In genomic region chr6:55023231-55023630, GRCh38 we compare ENCODE assay signal across 26 cellular contexts.
A peak's percentile ranks its signal among the peaks of the same experiment; 100 is the strongest.
DNase-seq lines count a peak whose midpoint lies in the region; ATAC-seq, FAIRE-seq and TF ChIP-seq lines count a peak whose summit lies in the region.
"Had no signal": no experiment of that assay in that cellular context is flagged by ENCODE, and none has a peak within 500 bp of the region (broad histone marks: within the 10 kb centered on the region; RNA-seq: fewer than 3 reads in every experiment).

No MANE protein-coding gene starts in this region.

- no peak overlapping the region for H3K27ac ChIP-seq in foreskin keratinocyte
- H3K27ac ChIP-seq: C4-2B, esophagus muscularis mucosa, gastroesophageal sphincter, vagina had no signal

- no peak for FAIRE-seq in D721Med (lab: Jason Lieb, UNC)
- FAIRE-seq: G401.6, GM19239 had no signal

- H3K36me3 Mint-ChIP-seq in immature natural killer cell, result peaks cover 0 to 11% (median 5%) of the 10 kb centered on the region in 3 donors
- H3K36me3 Mint-ChIP-seq: activated naive CD8-positive, alpha-beta T cell treated with anti-CD3 and anti-CD28 coated beads, Interleukin-2, amount 10 ng/mL, durations not matched to agents 7 days and 5 days had no signal

- peaks cover 0 to 4% (median 0%) of the 10 kb centered on the region in 3 donors for H3K27me3 Mint-ChIP-seq in immature natural killer cell (ENCODE audit: low read depth in 3 of 3)
- H3K27me3 Mint-ChIP-seq: activated CD4-positive, alpha-beta T cell treated with anti-CD3 and anti-CD28 coated beads, Interleukin-2, amount 10 ng/mL, durations not matched to agents 7 days and 5 days; activated naive CD8-positive, alpha-beta T cell treated with anti-CD3 and anti-CD28 coated beads, Interleukin-2, amount 10 ng/mL, durations not matched to agents 7 days and 5 days; effector memory CD8-positive, alpha-beta T cell had no signal

- TF ChIP-seq CTCF in D721Med (IDR thresholded peaks at IDR 0.05; ENCODE audit: insufficient read depth, missing control alignments), result no peak
- TF ChIP-seq CTCF in foreskin keratinocyte (conservative IDR thresholded peaks at IDR 0.05), result no peak

- H3K4me1 Mint-ChIP-seq in immature natural killer cell, result peaks cover 47 to 73% of the 10 kb centered on the region in 2 donors
- H3K4me1 Mint-ChIP-seq: GM23338 had no signal

- peak; percentile 78 for ATAC-seq in GM18868 (IDR thresholded peaks at IDR 0.05; ENCODE audit: unreplicated experiment)
- ATAC-seq in HG03354 (IDR thresholded peaks at IDR 0.05; ENCODE audit: poor library complexity, severe bottlenecking, unreplicated experiment), result peak; percentile 72
- ATAC-seq in foreskin keratinocyte, result no peak
- ATAC-seq in HG03457 (IDR thresholded peaks at IDR 0.05; ENCODE audit: unreplicated experiment), result no peak
- ATAC-seq: effector memory CD8-positive, alpha-beta T cell; gastroesophageal sphincter; GM23338; Right ventricle myocardium inferior had no signal

- no peaks in the 10 kb centered on the region for H3K4me1 ChIP-seq in foreskin keratinocyte
- H3K4me1 ChIP-seq: esophagus muscularis mucosa, gastroesophageal sphincter, vagina had no signal

- peak overlapping the region; percentile 25 to 61 (median 36) for H3K4me3 Mint-ChIP-seq in immature natural killer cell
- H3K4me3 Mint-ChIP-seq: activated CD4-positive, alpha-beta T cell treated with anti-CD3 and anti-CD28 coated beads, Interleukin-2, amount 10 ng/mL, durations not matched to agents 7 days and 5 days; activated naive CD8-positive, alpha-beta T cell treated with anti-CD3 and anti-CD28 coated beads, Interleukin-2, amount 10 ng/mL, durations not matched to agents 7 days and 5 days; effector memory CD8-positive, alpha-beta T cell; GM23338 had no signal

- no peaks in the 10 kb centered on the region for H3K27me3 ChIP-seq in foreskin keratinocyte
- H3K27me3 ChIP-seq: esophagus muscularis mucosa, gastroesophageal sphincter, vagina had no signal

- DNase-seq in NCI-H226 (peak; percentile 26), immature natural killer cell (peak; percentile 68 to 75 (median 75)), D721Med (ENCODE audit: insufficient read length, low spot score) (no peak), foreskin keratinocyte (no peak)
- DNase-seq in activated effector memory CD4-positive, alpha-beta T cell treated with Interleukin-2 at 50 U/mL for 16 hours, result no peak
- DNase-seq: ACHN; activated CD4-positive, alpha-beta T cell treated with anti-CD3 and anti-CD28 coated beads, Interleukin-2, amount 10 ng/mL, durations not matched to agents 7 days and 5 days; activated naive CD8-positive, alpha-beta T cell treated with anti-CD3 and anti-CD28 coated beads, Interleukin-2, amount 10 ng/mL, durations not matched to agents 7 days and 5 days; DMS153; effector memory CD8-positive, alpha-beta T cell; kidney; NCI-H1092; NCI-H2081; NCI-H510A treated with DMSO at 0.1 percent for 48 hours had no signal

- peak overlapping the region in 5 of 6 donors; percentile 8 to 65 (median 10) for H3K27ac Mint-ChIP-seq in immature natural killer cell
- H3K27ac Mint-ChIP-seq: activated CD4-positive, alpha-beta T cell treated with anti-CD3 and anti-CD28 coated beads, Interleukin-2, amount 10 ng/mL, durations not matched to agents 7 days and 5 days; activated naive CD8-positive, alpha-beta T cell treated with anti-CD3 and anti-CD28 coated beads, Interleukin-2, amount 10 ng/mL, durations not matched to agents 7 days and 5 days; activated T-helper 2 cell treated with anti-CD3 and anti-CD28 coated beads, Interferon-gamma antibody, Interleukin-2, Interleukin-4, amounts not matched to agents 10 μg/mL and 5 μg/mL and 100 μg/mL, durations not matched to agents 14 hours and 24 hours and 36 hours; effector memory CD8-positive, alpha-beta T cell; GM23338 had no signal

- peaks cover 3 to 15% (median 5%) of the 10 kb centered on the region in 6 donors for H3K9me3 Mint-ChIP-seq in immature natural killer cell
- H3K9me3 Mint-ChIP-seq: activated naive CD8-positive, alpha-beta T cell treated with anti-CD3 and anti-CD28 coated beads, Interleukin-2, amount 10 ng/mL, durations not matched to agents 7 days and 5 days; GM23338 had no signal

Comparison
In these comparisons a context has a peak if more than half of its experiments do, and no peak if none do; other contexts are left out.
1. ATAC-seq: peak in GM18868 (single experiment) and HG03354 (single experiment); none in foreskin keratinocyte (single experiment) and HG03457 (single experiment).
2. DNase-seq: peak in NCI-H226 (single experiment) and immature natural killer cell (3 of 3); none in D721Med (single experiment), foreskin keratinocyte (0 of 2) and activated effector memory CD4-positive, alpha-beta T cell treated with Interleukin-2 at 50 U/mL for 16 hours (single experiment).